In the genomic region with DNA sequence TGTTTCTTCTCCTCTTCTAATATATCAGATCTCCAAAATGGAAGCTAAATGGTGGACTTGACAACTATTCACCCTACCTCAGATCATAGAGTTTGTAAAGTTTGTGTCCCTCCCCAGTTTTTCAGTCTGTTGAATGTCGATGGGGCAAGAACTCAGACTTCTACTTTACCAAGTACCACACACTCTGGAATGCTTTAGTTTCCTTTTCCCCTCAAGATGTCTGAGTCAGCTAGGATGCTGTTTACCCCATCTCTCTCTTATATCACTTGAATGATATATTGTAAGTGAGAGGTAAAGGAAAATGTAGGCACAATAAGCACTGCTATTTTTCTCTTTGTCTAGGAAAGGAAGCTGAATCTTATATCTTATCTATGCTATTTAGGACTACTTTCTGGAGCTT, we compare ENCODE assay signal across 27 cellular contexts. TPM values are rescaled to one million over a fixed set of nuclear protein-coding genes. Genes with fewer than 3 reads are reported as not detected.
A peak's percentile ranks its signal among the peaks of the same experiment; 100 is the strongest.
DNase-seq lines count a peak whose midpoint lies in the region; ATAC-seq, FAIRE-seq and TF ChIP-seq lines count a peak whose summit lies in the region.
"Had no signal": no experiment of that assay in that cellular context is flagged by ENCODE, and none has a peak within 500 bp of the region (broad histone marks: within the 10 kb centered on the region; RNA-seq: fewer than 3 reads in every experiment).

No MANE protein-coding gene starts in this region.

- no peaks in the 10 kb centered on the region for H3K9me3 Mint-ChIP-seq in astrocyte (ENCODE audit: unreplicated experiment)
- H3K9me3 Mint-ChIP-seq in activated CD4-positive, alpha-beta memory T cell treated with anti-CD3 and anti-CD28 coated beads, Interleukin-2, amount 10 ng/mL, durations not matched to agents 7 days and 5 days, result no peaks in the 10 kb centered on the region
- H3K9me3 Mint-ChIP-seq in T-helper 2 cell treated with Interferon-gamma antibody and Interleukin-4, amounts not matched to agents 5 μg/mL and 100 μg/mL, for 36 hours, result no peaks in the 10 kb centered on the region
- H3K9me3 Mint-ChIP-seq: CD4-positive, alpha-beta T cell; CD8-positive, alpha-beta memory T cell; GM23338; HFFc6 had no signal

- no peak overlapping the region for H3K4me3 ChIP-seq in astrocyte (ENCODE audit: insufficient read depth, low read depth, low read length)
- H3K4me3 ChIP-seq in fibroblast of pulmonary artery (replicated peaks; ENCODE audit: low read depth, low read length), result no peak overlapping the region
- no peak overlapping the region for H3K4me3 ChIP-seq in keratinocyte (ENCODE audit: control insufficient read depth in 2 of 3, extremely low read depth in 1 of 3, insufficient read depth in 2 of 3, low read depth in 1 of 3, low read length in 3 of 3)
- H3K4me3 ChIP-seq: A549; BLaER1 treated with 17β-estradiol and CSF1 and Interleukin-3, amounts not matched to agents 10 nM and 100 nM; GM23338; HAP-1 had no signal

- no peaks in the 10 kb centered on the region for H3K79me2 ChIP-seq in astrocyte (ENCODE audit: insufficient read depth, low read length)
- no peaks in the 10 kb centered on the region for H3K79me2 ChIP-seq in keratinocyte (ENCODE audit: control insufficient read depth, insufficient read depth, low read length)

- FAIRE-seq in H54 (lab: Jason Lieb, UNC) (peak; percentile 74), astrocyte (lab: Jason Lieb, UNC) (no peak), keratinocyte (lab: Jason Lieb, UNC) (peak; percentile 57)
- FAIRE-seq: A549, GM12891, GM18507 had no signal

- no peak overlapping the region for H3K9ac ChIP-seq in astrocyte (ENCODE audit: low read length)
- no peak overlapping the region for H3K9ac ChIP-seq in keratinocyte (ENCODE audit: control insufficient read depth, extremely low read depth, insufficient read depth, low read length)
- H3K9ac ChIP-seq: BLaER1 treated with 17β-estradiol and CSF1 and Interleukin-3, amounts not matched to agents 10 nM and 100 nM had no signal

- H3K27me3 ChIP-seq in astrocyte (ENCODE audit: insufficient read depth, low read length), result no peaks in the 10 kb centered on the region
- H3K27me3 ChIP-seq in keratinocyte (ENCODE audit: control insufficient read depth, extremely low read depth, insufficient read depth, low read length), result no peaks in the 10 kb centered on the region
- H3K27me3 ChIP-seq: BE2C; BLaER1 treated with 17β-estradiol and CSF1 and Interleukin-3, amounts not matched to agents 10 nM and 100 nM had no signal

- no peak for TF ChIP-seq POLR2A in H54 (IDR thresholded peaks at IDR 0.05; ENCODE audit: low read depth, low read length)

- ATAC-seq in HG03196 (IDR thresholded peaks at IDR 0.05; ENCODE audit: unreplicated experiment), result no peak
- no peak for ATAC-seq in HG02840 (IDR thresholded peaks at IDR 0.05; ENCODE audit: low FRiP score, unreplicated experiment)
- ATAC-seq: A549, GM23338 had no signal

- peak overlapping the region; percentile 84 for H3K27ac Mint-ChIP-seq in astrocyte (ENCODE audit: unreplicated experiment)
- no peak overlapping the region for H3K27ac Mint-ChIP-seq in activated CD4-positive, alpha-beta memory T cell treated with anti-CD3 and anti-CD28 coated beads, Interleukin-2, amount 10 ng/mL, durations not matched to agents 7 days and 5 days
- H3K27ac Mint-ChIP-seq in T-helper 2 cell treated with Interferon-gamma antibody and Interleukin-4, amounts not matched to agents 5 μg/mL and 100 μg/mL, for 36 hours, result no peak overlapping the region
- H3K27ac Mint-ChIP-seq: CD14-positive monocyte; CD4-positive, alpha-beta T cell; CD8-positive, alpha-beta memory T cell; GM23338; HFFc6 had no signal

- dilution Hi-C loops in keratinocyte (cut with MboI; ENCODE audit: extremely low pct_ligation_motif_present, low sequenced_read_pairs), result no loop called here

- DNase-seq in H54 (ENCODE audit: insufficient read length, low spot score) (no peak), astrocyte (ENCODE audit: low read depth) (no peak), fibroblast of pulmonary artery (ENCODE audit: low read depth) (peak; percentile 50), keratinocyte (ENCODE audit: low read depth, low spot score) (no peak)
- no peak for DNase-seq in activated CD4-positive, alpha-beta memory T cell treated with anti-CD3 and anti-CD28 coated beads, Interleukin-2, amount 10 ng/mL, durations not matched to agents 7 days and 5 days
- no peak for DNase-seq in T-helper 2 cell treated with Interferon-gamma antibody and Interleukin-4, amounts not matched to agents 5 μg/mL and 100 μg/mL, for 36 hours (ENCODE audit: low spot score)
- DNase-seq: 8988T; ACHN; AML-193; BE2C; CD4-positive, alpha-beta T cell; CD8-positive, alpha-beta memory T cell; DMS 273 treated with DMSO at 0.1 percent for 48 hours; DMS79; EL; GF-D8; HFFc6 had no signal

- H3K27ac ChIP-seq in astrocyte (ENCODE audit: low read depth, low read length), result no peak overlapping the region
- no peak overlapping the region for H3K27ac ChIP-seq in keratinocyte (ENCODE audit: control insufficient read depth, insufficient read depth, low read length)
- H3K27ac ChIP-seq: A549; BLaER1 treated with 17β-estradiol and CSF1 and Interleukin-3, amounts not matched to agents 10 nM and 100 nM had no signal

- H4K20me1 ChIP-seq in astrocyte (ENCODE audit: insufficient read depth, low read length) (no peaks in the 10 kb centered on the region), keratinocyte (ENCODE audit: control insufficient read depth, extremely low read depth, insufficient read depth, low read length) (no peaks in the 10 kb centered on the region)
- H4K20me1 ChIP-seq: BLaER1 treated with 17β-estradiol and CSF1 and Interleukin-3, amounts not matched to agents 10 nM and 100 nM had no signal

- H3K4me1 ChIP-seq in astrocyte (ENCODE audit: insufficient read depth, low read length) (no peaks in the 10 kb centered on the region), keratinocyte (ENCODE audit: control insufficient read depth, extremely low read depth, insufficient read depth, low read length) (no peaks in the 10 kb centered on the region)
- H3K4me1 ChIP-seq: A549; BE2C; BLaER1 treated with 17β-estradiol and CSF1 and Interleukin-3, amounts not matched to agents 10 nM and 100 nM; HAP-1 had no signal

- H3K9me3 ChIP-seq in astrocyte (ENCODE audit: insufficient read depth, low read depth, low read length) (no peaks in the 10 kb centered on the region), keratinocyte (ENCODE audit: control insufficient read depth, low read depth, low read length) (no peaks in the 10 kb centered on the region)
- H3K9me3 ChIP-seq: A549, BE2C, HAP-1 had no signal

- H2AFZ ChIP-seq in astrocyte (ENCODE audit: low read depth, low read length) (no peak overlapping the region), keratinocyte (ENCODE audit: control insufficient read depth, low read length) (no peak overlapping the region)
- H2AFZ ChIP-seq: GM23338 had no signal

- no peak overlapping the region for H3K4me3 Mint-ChIP-seq in astrocyte (ENCODE audit: unreplicated experiment)
- H3K4me3 Mint-ChIP-seq in activated CD4-positive, alpha-beta memory T cell treated with anti-CD3 and anti-CD28 coated beads, Interleukin-2, amount 10 ng/mL, durations not matched to agents 7 days and 5 days, result no peak overlapping the region
- H3K4me3 Mint-ChIP-seq in T-helper 2 cell treated with Interferon-gamma antibody and Interleukin-4, amounts not matched to agents 5 μg/mL and 100 μg/mL, for 36 hours, result no peak overlapping the region
- H3K4me3 Mint-ChIP-seq: CD14-positive monocyte; CD4-positive, alpha-beta T cell; CD8-positive, alpha-beta memory T cell; GM23338; HFFc6 had no signal

- POLR2A ChIA-PET in activated CD4-positive, alpha-beta memory T cell treated with anti-CD3 and anti-CD28 coated beads, Interleukin-2, amount 10 ng/mL, durations not matched to agents 7 days and 5 days (lab: Charles Lee), result no interaction called here

- H3K9me1 ChIP-seq in keratinocyte (ENCODE audit: control insufficient read depth, extremely low read depth, insufficient read depth, low read length), result no peaks in the 10 kb centered on the region

- peaks cover 9% of the 10 kb centered on the region for H3K4me1 Mint-ChIP-seq in astrocyte (ENCODE audit: low read depth, unreplicated experiment)
- no peaks in the 10 kb centered on the region for H3K4me1 Mint-ChIP-seq in activated CD4-positive, alpha-beta memory T cell treated with anti-CD3 and anti-CD28 coated beads, Interleukin-2, amount 10 ng/mL, durations not matched to agents 7 days and 5 days
- H3K4me1 Mint-ChIP-seq in T-helper 2 cell treated with Interferon-gamma antibody and Interleukin-4, amounts not matched to agents 5 μg/mL and 100 μg/mL, for 36 hours (ENCODE audit: low read depth), result no peaks in the 10 kb centered on the region
- H3K4me1 Mint-ChIP-seq: CD14-positive monocyte; CD8-positive, alpha-beta memory T cell; GM23338 had no signal

- H3K36me3 ChIP-seq in astrocyte (ENCODE audit: insufficient read depth, low read length), result no peaks in the 10 kb centered on the region
- H3K36me3 ChIP-seq in keratinocyte (ENCODE audit: control insufficient read depth in 2 of 2, extremely low read depth in 1 of 2, insufficient read depth in 2 of 2, low read length in 2 of 2), result peaks cover 0 to 6% of the 10 kb centered on the region in 2 experiments
- H3K36me3 ChIP-seq: BE2C, HAP-1 had no signal

- H3K4me2 ChIP-seq in astrocyte (ENCODE audit: low read length) (no peak overlapping the region), keratinocyte (ENCODE audit: control insufficient read depth, extremely low read depth, insufficient read depth, low read depth, low read length) (no peak overlapping the region)
- H3K4me2 ChIP-seq: A549; BLaER1 treated with 17β-estradiol and CSF1 and Interleukin-3, amounts not matched to agents 10 nM and 100 nM; GM23338 had no signal

- CTCF ChIA-PET in activated CD4-positive, alpha-beta memory T cell treated with anti-CD3 and anti-CD28 coated beads, Interleukin-2, amount 10 ng/mL, durations not matched to agents 7 days and 5 days (lab: Charles Lee), result no interaction called here

- H3K27me3 Mint-ChIP-seq in astrocyte (ENCODE audit: low read depth, unreplicated experiment), result no peaks in the 10 kb centered on the region
- no peaks in the 10 kb centered on the region for H3K27me3 Mint-ChIP-seq in activated CD4-positive, alpha-beta memory T cell treated with anti-CD3 and anti-CD28 coated beads, Interleukin-2, amount 10 ng/mL, durations not matched to agents 7 days and 5 days
- no peaks in the 10 kb centered on the region for H3K27me3 Mint-ChIP-seq in T-helper 2 cell treated with Interferon-gamma antibody and Interleukin-4, amounts not matched to agents 5 μg/mL and 100 μg/mL, for 36 hours (ENCODE audit: low read depth)
- H3K27me3 Mint-ChIP-seq: CD4-positive, alpha-beta T cell; CD8-positive, alpha-beta memory T cell had no signal

- no peak for TF ChIP-seq CTCF in astrocyte (IDR thresholded peaks at IDR 0.05; ENCODE audit: insufficient read depth, low read depth, low read length)
- no peak for TF ChIP-seq CTCF in fibroblast of pulmonary artery (IDR thresholded peaks at IDR 0.05; ENCODE audit: low read length, missing control alignments)
- TF ChIP-seq CTCF in keratinocyte (optimal IDR thresholded peaks at IDR 0.05 in 1 of 3, IDR thresholded peaks at IDR 0.05 in 1 of 3, conservative IDR thresholded peaks at IDR 0.05 in 1 of 3; ENCODE audit: extremely low read depth in 1 of 3, insufficient read depth in 2 of 3, low read length in 3 of 3), result no peak

- no peaks in the 10 kb centered on the region for H3K36me3 Mint-ChIP-seq in astrocyte (ENCODE audit: low read depth, unreplicated experiment)
- H3K36me3 Mint-ChIP-seq in activated CD4-positive, alpha-beta memory T cell treated with anti-CD3 and anti-CD28 coated beads, Interleukin-2, amount 10 ng/mL, durations not matched to agents 7 days and 5 days (ENCODE audit: low read depth), result peaks cover 4% of the 10 kb centered on the region
- no peaks in the 10 kb centered on the region for H3K36me3 Mint-ChIP-seq in T-helper 2 cell treated with Interferon-gamma antibody and Interleukin-4, amounts not matched to agents 5 μg/mL and 100 μg/mL, for 36 hours (ENCODE audit: low read depth)

RNA-seq across cellular contexts. Expression of a gene that starts 25.9 kb away (rescaled TPM):
- not detected in 2 replicates for total RNA-seq in astrocyte
- 0.10 to 0.30 TPM in 2 of 3 replicates, not detected in the other for polyA plus RNA-seq in keratinocyte
- polyA plus RNA-seq in keratinocyte (2011; ENCODE audit: low read depth), result not detected
- polyA plus RNA-seq in keratinocyte (2011; cell fraction: cytosol; rRNA removed), result not detected in 2 replicates
- 0.53 and 0.84 TPM in 2 replicates for polyA plus RNA-seq in keratinocyte (2011; cell fraction: nucleus; rRNA removed)
- not detected in 2 replicates for polyA plus RNA-seq in keratinocyte (2012; ENCODE audit: low replicate concordance)
- polyA minus RNA-seq in keratinocyte, result not detected in 3 replicates
- not detected for polyA minus RNA-seq in keratinocyte (2011; cell fraction: cytosol; rRNA and poly(A)+ RNA removed)
- not detected in 2 replicates for polyA minus RNA-seq in keratinocyte (2011; cell fraction: nucleus; rRNA and poly(A)+ RNA removed)
- total RNA-seq in activated CD4-positive, alpha-beta memory T cell treated with anti-CD3 and anti-CD28 coated beads, Interleukin-2, amount 10 ng/mL, durations not matched to agents 7 days and 5 days, result not detected
- total RNA-seq: CD4-positive, alpha-beta T cell; G401; GM23338; HFFc6 had no signal
- polyA plus RNA-seq: CD14-positive monocyte; CD8-positive, alpha-beta memory T cell had no signal

RNA-seq across cellular contexts. Expression of a gene that starts 58.0 kb away (rescaled TPM):
- total RNA-seq in astrocyte, result 9.3 and 11.4 TPM in 2 replicates
- polyA plus RNA-seq in keratinocyte, result 7.7 to 9.8 TPM (median 7.9 TPM) in 3 replicates
- 9.1 TPM for polyA plus RNA-seq in keratinocyte (2011; ENCODE audit: low read depth)
- 4.6 and 7.1 TPM in 2 replicates for polyA plus RNA-seq in keratinocyte (2011; cell fraction: cytosol; rRNA removed)
- 6.1 and 7.8 TPM in 2 replicates for polyA plus RNA-seq in keratinocyte (2011; cell fraction: nucleus; rRNA removed)
- polyA plus RNA-seq in keratinocyte (2012; ENCODE audit: low replicate concordance), result 5.1 and 16.7 TPM in 2 replicates
- polyA minus RNA-seq in keratinocyte, result 1.2 to 8.9 TPM (median 8.1 TPM) in 3 replicates
- polyA minus RNA-seq in keratinocyte (2011; cell fraction: cytosol; rRNA and poly(A)+ RNA removed), result 11.7 TPM
- polyA minus RNA-seq in keratinocyte (2011; cell fraction: nucleus; rRNA and poly(A)+ RNA removed), result 3.8 and 5.0 TPM in 2 replicates
- total RNA-seq in activated CD4-positive, alpha-beta memory T cell treated with anti-CD3 and anti-CD28 coated beads, Interleukin-2, amount 10 ng/mL, durations not matched to agents 7 days and 5 days, result 1 to 10 TPM; 8.1 to 9.2 TPM
